22 cellular contexts compared by ENCODE assay signal in the genomic region with DNA sequence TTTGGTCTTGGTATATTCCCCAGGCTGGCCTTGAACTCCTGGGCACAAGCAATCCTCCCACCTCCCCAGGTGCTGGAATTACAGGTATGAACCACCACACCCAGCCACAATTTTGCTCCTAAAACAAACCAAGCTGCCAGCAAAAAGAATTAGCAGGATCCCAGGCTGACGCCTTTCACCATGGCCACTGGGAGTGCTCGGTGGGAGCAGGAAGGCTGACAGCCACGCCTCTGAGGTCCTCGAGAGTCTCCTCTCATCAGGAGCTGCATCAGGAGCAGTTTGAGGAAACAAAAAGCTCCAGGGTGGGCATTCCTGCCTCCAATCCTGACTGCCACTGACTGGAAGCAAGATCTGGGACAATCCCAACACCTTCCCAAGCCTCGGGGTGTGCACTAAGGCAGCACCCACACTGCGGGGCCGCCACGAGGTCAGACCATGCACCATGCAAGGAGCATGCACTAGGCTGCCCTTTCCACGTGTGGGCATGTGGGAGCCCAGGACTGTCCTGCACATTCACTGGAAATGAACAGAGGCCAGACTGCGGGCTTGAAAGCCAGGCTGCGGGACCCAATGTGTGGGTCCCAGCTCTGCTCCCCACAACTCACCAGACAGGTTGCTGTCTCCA. TPM values are rescaled to one million over a fixed set of nuclear protein-coding genes. Genes with fewer than 3 reads are reported as not detected.
"Had no signal": no experiment of that assay in that cellular context is flagged by ENCODE, and none has a peak within 500 bp of the region (broad histone marks: within the 10 kb centered on the region; RNA-seq: fewer than 3 reads in every experiment).

No MANE protein-coding gene starts in this region.

- ATAC-seq: esophagus mucosa; heart right ventricle; left lung; psoas muscle; sciatic nerve; stimulated activated naive B cell treated with anti-CD40 and anti-IgM and Interleukin-4, amounts not matched to agents 10 μg/mL and 1 μg/mL and 100 μg/mL, for 72 hours had no signal

- H3K9ac ChIP-seq: parathyroid adenoma had no signal

- H3K36me3 ChIP-seq: heart right ventricle, thoracic aorta, vagina had no signal

- H3K4me3 ChIP-seq: dorsolateral prefrontal cortex, heart right ventricle, left lung, lung, psoas muscle, stomach, thoracic aorta, vagina had no signal

- H3K4me1 ChIP-seq: heart right ventricle, left lung, parathyroid adenoma, psoas muscle, stomach, vagina had no signal

- H3K9me3 ChIP-seq: heart right ventricle, left lung, psoas muscle, stomach, thoracic aorta, vagina had no signal

- DNase-seq: cortex of kidney; dorsolateral prefrontal cortex; effector CD8-positive, alpha-beta T cell; heart right ventricle; hypothalamus; left lung; mesenchymal stem cell; naive B cell; retina; stimulated activated CD4-positive, alpha-beta T cell treated with anti-CD3 and anti-CD28 coated beads, Interleukin-2, amount 100 ng/mL, for 24 hours; stimulated activated CD4-positive, alpha-beta T cell treated with anti-CD3 and anti-CD28 coated beads, Interleukin-4, amount 100 ng/mL, for 4 hours; stimulated activated naive B cell treated with anti-CD40 and anti-IgM and Interleukin-4, amounts not matched to agents 10 μg/mL and 1 μg/mL and 100 μg/mL, for 72 hours; stomach; substantia nigra had no signal

- H2AFZ ChIP-seq: parathyroid adenoma had no signal

- H3K27me3 ChIP-seq: stomach, vagina had no signal

- H3K27ac ChIP-seq: dorsolateral prefrontal cortex, heart right ventricle, left lung, parathyroid adenoma, psoas muscle, stomach, thoracic aorta, vagina had no signal

- H3K79me2 ChIP-seq: parathyroid adenoma had no signal

RNA-seq across cellular contexts. Expression of gene TFCP2L1, which starts 51.4 kb away (rescaled TPM):
- total RNA-seq: fibroblast of lung had no signal
- polyA plus RNA-seq: fibroblast of lung had no signal
